ENCODE assay signal across 8 cellular contexts in genomic region chr4:105061136-105061696, GRCh38.
DNase-seq lines count a peak whose midpoint lies in the region; ATAC-seq and TF ChIP-seq lines count a peak whose summit lies in the region.

No MANE protein-coding gene starts in this region.

- H3K9ac ChIP-seq in IMR-90 (ENCODE audit: low read depth, low read length) (no peak overlapping the region), skeletal muscle tissue (ENCODE audit: low read depth in 1 of 3, low read length in 3 of 3) (no peak overlapping the region)

- no peak overlapping the region for H3K56ac ChIP-seq in IMR-90 (ENCODE audit: extremely low read depth, insufficient read depth, low read length)

- no peak overlapping the region for H3K27ac ChIP-seq in IMR-90 (ENCODE audit: insufficient read depth, low read length)
- peak overlapping the region; percentile 58 for H3K27ac ChIP-seq in foreskin keratinocyte
- H3K27ac ChIP-seq in skeletal muscle tissue (ENCODE audit: low read depth, low read length): peak overlapping the region; percentile 1
- H3K27ac ChIP-seq in WERI-Rb-1: no peak overlapping the region

- no peak overlapping the region for H2BK120ac ChIP-seq in IMR-90 (ENCODE audit: low read depth, low read length)

- H3K23ac ChIP-seq in IMR-90 (ENCODE audit: low read depth, low read length): no peak overlapping the region

- TF ChIP-seq CTCF in IMR-90 (conservative IDR thresholded peaks at IDR 0.05; ENCODE audit: low read depth, low read length) (no peak), activated B cell treated with CpG ODN at 0.5 μM for 24 hours (IDR thresholded peaks at IDR 0.05) (no peak), foreskin keratinocyte (conservative IDR thresholded peaks at IDR 0.05) (no peak), WERI-Rb-1 (IDR thresholded peaks at IDR 0.05; ENCODE audit: low read depth, low read length) (no peak), osteocyte (IDR thresholded peaks at IDR 0.05) (no peak)

- no peak overlapping the region for H3K18ac ChIP-seq in IMR-90 (ENCODE audit: low read depth, low read length)

- no peak overlapping the region for H4K91ac ChIP-seq in IMR-90 (ENCODE audit: insufficient read depth, low read depth, low read length)

- CTCF ChIA-PET in IMR-90 (lab: Yijun Ruan, JAX) (no interaction called here), activated B cell treated with CpG ODN at 0.5 μM for 24 hours (lab: Charles Lee) (interaction anchor here (1.0 kb wide), 1 partner anchor 413 kb away, joined by 3 read pairs; the partner anchor contains the start of gene PPA2)

- POLR2A ChIA-PET in IMR-90 (lab: Charles Lee; ENCODE audit: unreplicated experiment) (no interaction called here), activated B cell treated with CpG ODN at 0.5 μM for 24 hours (lab: Charles Lee) (interaction anchor here (0.6 to 1.2 kb wide), 4 partner anchors 34 to 413 kb away, joined by 3 to 5 read pairs (median 4); partner anchors contain the start of gene PPA2)

- TF ChIP-seq RAD21 in IMR-90 (IDR thresholded peaks at IDR 0.05; ENCODE audit: low read length): no peak

- H3K79me1 ChIP-seq in IMR-90 (ENCODE audit: low read depth in 1 of 2, low read length in 2 of 2): no peaks in the 10 kb centered on the region

- dilution Hi-C loops in IMR-90 (cut with HindIII; ENCODE audit: low sequenced_read_pairs, unreplicated experiment): no loop called here

- H3K36me3 ChIP-seq in IMR-90 (ENCODE audit: control insufficient read depth, insufficient read depth, low read length) (no peaks in the 10 kb centered on the region), skeletal muscle tissue (ENCODE audit: control insufficient read depth in 3 of 3, insufficient read depth in 3 of 3, low read length in 3 of 3) (no peaks in the 10 kb centered on the region), WERI-Rb-1 (no peaks in the 10 kb centered on the region)

- no peak overlapping the region for H4K5ac ChIP-seq in IMR-90 (ENCODE audit: low read depth, low read length)

- in situ Hi-C loops in IMR-90 (cut with MboI; ENCODE audit: low sequenced_read_pairs): no loop called here

- no peak for TF ChIP-seq POLR2A in IMR-90 (IDR thresholded peaks at IDR 0.05; ENCODE audit: low read depth, low read length)

- no peak overlapping the region for H3K4me3 ChIP-seq in IMR-90 (ENCODE audit: insufficient read depth, low read depth, low read length)
- no peak overlapping the region for H3K4me3 ChIP-seq in skeletal muscle tissue (ENCODE audit: low read length in 3 of 3)
- no peak overlapping the region for H3K4me3 ChIP-seq in WERI-Rb-1 (ENCODE audit: low read depth, low read length)

- H2BK20ac ChIP-seq in IMR-90 (ENCODE audit: low read depth, low read length): 0 out of 2 replicates have a peak overlapping the region, but pooled peaks have one; percentile 5

- H3K9me3 Mint-ChIP-seq in activated B cell treated with CpG ODN at 0.5 μM for 24 hours (no peaks in the 10 kb centered on the region), osteocyte (ENCODE audit: unreplicated experiment) (no peaks in the 10 kb centered on the region)

- H2AFZ ChIP-seq in IMR-90 (replicated peaks; ENCODE audit: low read length, poor library complexity): no peak overlapping the region

- H3K36me3 Mint-ChIP-seq in activated B cell treated with CpG ODN at 0.5 μM for 24 hours (ENCODE audit: low read depth) (no peaks in the 10 kb centered on the region), osteocyte (ENCODE audit: unreplicated experiment) (no peaks in the 10 kb centered on the region)

- H3K4me1 ChIP-seq in IMR-90 (ENCODE audit: control insufficient read depth, insufficient read depth, low read length) (peaks cover 2% of the 10 kb centered on the region), foreskin keratinocyte (peaks cover 46% of the 10 kb centered on the region), skeletal muscle tissue (ENCODE audit: control insufficient read depth in 3 of 3, insufficient read depth in 3 of 3, low read length in 3 of 3) (no peaks in the 10 kb centered on the region)

- H3K27ac Mint-ChIP-seq in activated B cell treated with CpG ODN at 0.5 μM for 24 hours (peak overlapping the region; percentile 87), osteocyte (ENCODE audit: unreplicated experiment) (no peak overlapping the region)

- peak overlapping the region; percentile 74 for H3K4me3 Mint-ChIP-seq in activated B cell treated with CpG ODN at 0.5 μM for 24 hours
- no peak overlapping the region for H3K4me3 Mint-ChIP-seq in osteocyte (ENCODE audit: unreplicated experiment)

- H4K20me1 ChIP-seq in IMR-90 (ENCODE audit: insufficient read depth, low read length): no peaks in the 10 kb centered on the region

- H2AK9ac ChIP-seq in IMR-90 (replicated peaks; ENCODE audit: low read depth, low read length, poor library complexity): no peak overlapping the region

- peak overlapping the region; percentile 33; the same call in 1 of the 2 replicates for H3K14ac ChIP-seq in IMR-90 (replicated peaks; ENCODE audit: low read depth, low read length)

- intact Hi-C loops in IMR-90 (cut with micrococcal nuclease) (no loop called here), activated B cell treated with CpG ODN at 0.5 μM for 24 hours (cut with micrococcal nuclease) (loop anchor here (1.0 to 5.0 kb wide), 3 partner anchors 95 to 648 kb away; partner anchors contain the start of genes GSTCD and INTS12)

- no peak overlapping the region for H2AK5ac ChIP-seq in IMR-90 (ENCODE audit: low read depth, low read length)

- no peak overlapping the region for H2BK15ac ChIP-seq in IMR-90 (ENCODE audit: low read depth, low read length)

- H3K27me3 ChIP-seq in IMR-90 (ENCODE audit: control insufficient read depth, insufficient read depth, low read length) (no peaks in the 10 kb centered on the region), foreskin keratinocyte (no peaks in the 10 kb centered on the region), skeletal muscle tissue (ENCODE audit: control insufficient read depth in 3 of 3, insufficient read depth in 3 of 3, low read length in 3 of 3) (no peaks in the 10 kb centered on the region), WERI-Rb-1 (ENCODE audit: insufficient read depth, low read depth, severe bottlenecking) (no peaks in the 10 kb centered on the region)

- H3K4me2 ChIP-seq in IMR-90 (ENCODE audit: low read depth, low read length): no peak overlapping the region

- H3K4me1 Mint-ChIP-seq in activated B cell treated with CpG ODN at 0.5 μM for 24 hours (peaks cover 46% of the 10 kb centered on the region), osteocyte (ENCODE audit: unreplicated experiment) (no peaks in the 10 kb centered on the region)

- H4K8ac ChIP-seq in IMR-90 (ENCODE audit: low read depth in 2 of 2, low read length in 2 of 2): no peak overlapping the region

- peaks cover 3% of the 10 kb centered on the region; the same call in 1 of the 2 replicates for H3K9me1 ChIP-seq in IMR-90 (ENCODE audit: insufficient read depth, low read length)

- H3K9me3 ChIP-seq in IMR-90 (ENCODE audit: control insufficient read depth, insufficient read depth, low read length) (no peaks in the 10 kb centered on the region), skeletal muscle tissue (ENCODE audit: control insufficient read depth in 3 of 3, low read length in 3 of 3) (no peaks in the 10 kb centered on the region), WERI-Rb-1 (ENCODE audit: severe bottlenecking) (no peaks in the 10 kb centered on the region)

- H3K4ac ChIP-seq in IMR-90 (ENCODE audit: low read depth, low read length): no peak overlapping the region

- DNase-seq in GDM1 (lab: John Stamatoyannopoulos, UW) (peak; percentile 66), IMR-90 (peak; percentile 5), activated B cell treated with CpG ODN at 0.5 μM for 24 hours (no peak), foreskin keratinocyte (peak; percentile 66 to 78), WERI-Rb-1 (no peak), osteocyte (ENCODE audit: extremely low spot score, unreplicated experiment) (no peak)

- peak; percentile 28 for ATAC-seq in GM21528 (IDR thresholded peaks at IDR 0.05; ENCODE audit: low FRiP score, unreplicated experiment)
- ATAC-seq in IMR-90 (ENCODE audit: low read depth): no peak
- peak; percentile 43 for ATAC-seq in activated B cell treated with CpG ODN at 0.5 μM for 24 hours (ENCODE audit: low read depth)
- peak; percentile 80 for ATAC-seq in foreskin keratinocyte

- WGBS in IMR-90 (ENCODE audit: extremely low coverage in 2 of 2, insufficient read length in 1 of 2), 2 experiments: no CpG with 5 or more reads among the region's 5 CpGs

- BruUV-seq in IMR-90 (replicated peaks; lab: Mats Ljungman, UMichigan): no TSS peak

- H2BK5ac ChIP-seq in IMR-90 (ENCODE audit: low read depth, low read length, poor library complexity, severe bottlenecking): no peak overlapping the region

- H3K27me3 Mint-ChIP-seq in activated B cell treated with CpG ODN at 0.5 μM for 24 hours: no peaks in the 10 kb centered on the region
- H3K27me3 Mint-ChIP-seq in osteocyte (ENCODE audit: unreplicated experiment): peaks cover 5% of the 10 kb centered on the region

TF ChIP-seq in IMR-90, 13 proteins besides CTCF, POLR2A, EP300 and RAD21 (continues in another document):
- no peak for TF ChIP-seq MAZ (IDR thresholded peaks at IDR 0.05; ENCODE audit: borderline replicate concordance, low read depth, low read length)
- TF ChIP-seq SMC3 (IDR thresholded peaks at IDR 0.05; ENCODE audit: low read depth, low read length): no peak
- no peak for TF ChIP-seq MXI1 (IDR thresholded peaks at IDR 0.05; ENCODE audit: borderline replicate concordance, low read depth, low read length)
- no peak for TF ChIP-seq RFX5 (IDR thresholded peaks at IDR 0.05; ENCODE audit: low read depth, low read length)
- no peak for TF ChIP-seq RCOR1 (IDR thresholded peaks at IDR 0.05; ENCODE audit: insufficient replicate concordance, low read length)
- no peak for TF ChIP-seq USF2 (IDR thresholded peaks at IDR 0.05; ENCODE audit: low read depth, low read length)
- TF ChIP-seq CEBPB (IDR thresholded peaks at IDR 0.05; ENCODE audit: low read depth, low read length): no peak
- no peak for TF ChIP-seq BHLHE40 (IDR thresholded peaks at IDR 0.05; ENCODE audit: low read depth, low read length)
- TF ChIP-seq NFE2L2 (IDR thresholded peaks at IDR 0.05; ENCODE audit: low read depth, low read length): no peak
- no peak for TF ChIP-seq CHD1 (IDR thresholded peaks at IDR 0.05; ENCODE audit: low read depth, low read length)
- no peak for TF ChIP-seq MAFK (IDR thresholded peaks at IDR 0.05; ENCODE audit: low read depth, low read length)

Comparison
In these comparisons a context has a peak if more than half of its experiments do, and no peak if none do; other contexts are left out.
1. DNase-seq: peak in GDM1 (single experiment), IMR-90 (single experiment) and foreskin keratinocyte (2 of 2); none in activated B cell treated with CpG ODN at 0.5 μM for 24 hours (single experiment), WERI-Rb-1 (single experiment) and osteocyte (single experiment).
2. H3K27ac ChIP-seq: peak in foreskin keratinocyte (single experiment) and skeletal muscle tissue (single experiment); none in IMR-90 (single experiment) and WERI-Rb-1 (single experiment).